Comparison of ENCODE assay signal across 25 cellular contexts in genomic region chr2:53793821-53794220, GRCh38.
"Had no signal": no experiment of that assay in that cellular context is flagged by ENCODE, and none has a peak within 500 bp of the region (broad histone marks: within the 10 kb centered on the region; RNA-seq: fewer than 3 reads in every experiment).

No MANE protein-coding gene starts in this region.

- H3K27ac Mint-ChIP-seq: endodermal cell; nephron; neural progenitor cell; progenitor cell of endocrine pancreas; stimulated activated naive B cell treated with anti-CD40 and anti-IgM and Interleukin-4, amounts not matched to agents 10 μg/mL and 1 μg/mL and 100 μg/mL, for 72 hours; stimulated activated naive CD8-positive, alpha-beta T cell treated with anti-CD3 and anti-CD28 coated beads, Interleukin-15, Interleukin-2, amounts not matched to agents 100 ng/mL and 50 ng/mL, for 24 hours had no signal

- H3K4me1 ChIP-seq: neural progenitor cell, parathyroid adenoma had no signal

- H3K36me3 Mint-ChIP-seq: neural progenitor cell had no signal

- H3K9me3 Mint-ChIP-seq: endodermal cell; naive thymus-derived CD4-positive, alpha-beta T cell; nephron; neural progenitor cell; stimulated activated naive B cell treated with anti-CD40 and anti-IgM and Interleukin-4, amounts not matched to agents 10 μg/mL and 1 μg/mL and 100 μg/mL, for 72 hours; stimulated activated naive CD8-positive, alpha-beta T cell treated with anti-CD3 and anti-CD28 coated beads, Interleukin-15, Interleukin-2, amounts not matched to agents 100 ng/mL and 50 ng/mL, for 24 hours had no signal

- H3K4me3 ChIP-seq: dorsolateral prefrontal cortex, gastrocnemius medialis, neural progenitor cell, right lobe of liver, thoracic aorta, tibial nerve, vagina had no signal

- ATAC-seq: esophagus mucosa; gastrocnemius medialis; naive thymus-derived CD4-positive, alpha-beta T cell; right lobe of liver; stimulated activated naive B cell treated with anti-CD40 and anti-IgM and Interleukin-4, amounts not matched to agents 10 μg/mL and 1 μg/mL and 100 μg/mL, for 72 hours had no signal

- H3K4me3 Mint-ChIP-seq: endodermal cell; naive thymus-derived CD4-positive, alpha-beta T cell; nephron; neural progenitor cell; stimulated activated naive B cell treated with anti-CD40 and anti-IgM and Interleukin-4, amounts not matched to agents 10 μg/mL and 1 μg/mL and 100 μg/mL, for 72 hours; stimulated activated naive CD8-positive, alpha-beta T cell treated with anti-CD3 and anti-CD28 coated beads, Interleukin-15, Interleukin-2, amounts not matched to agents 100 ng/mL and 50 ng/mL, for 24 hours had no signal

- DNase-seq: dorsolateral prefrontal cortex; effector CD8-positive, alpha-beta T cell; endodermal cell; foreskin fibroblast; gastrocnemius medialis; head of caudate nucleus; mammary epithelial cell; mesendoderm; midbrain; naive thymus-derived CD4-positive, alpha-beta T cell; right lobe of liver; small intestine; stimulated activated CD4-positive, alpha-beta T cell treated with anti-CD3 and anti-CD28 coated beads, Interleukin-15, amount 100 ng/mL, for 24 hours; stimulated activated CD4-positive, alpha-beta T cell treated with anti-CD3 and anti-CD28 coated beads, Interleukin-2, amount 100 ng/mL, for 48 hours; stimulated activated naive B cell treated with anti-CD40 and anti-IgM and Interleukin-4, amounts not matched to agents 10 μg/mL and 1 μg/mL and 100 μg/mL, for 72 hours had no signal

- H3K27me3 ChIP-seq: dorsolateral prefrontal cortex, gastrocnemius medialis, neural progenitor cell, right lobe of liver, tibial nerve, vagina had no signal

- H3K4me1 Mint-ChIP-seq: endodermal cell, neural progenitor cell had no signal

- H3K27me3 Mint-ChIP-seq: naive thymus-derived CD4-positive, alpha-beta T cell; progenitor cell of endocrine pancreas; stimulated activated naive B cell treated with anti-CD40 and anti-IgM and Interleukin-4, amounts not matched to agents 10 μg/mL and 1 μg/mL and 100 μg/mL, for 72 hours; stimulated activated naive CD8-positive, alpha-beta T cell treated with anti-CD3 and anti-CD28 coated beads, Interleukin-15, Interleukin-2, amounts not matched to agents 100 ng/mL and 50 ng/mL, for 24 hours had no signal

- H3K9me3 ChIP-seq: gastrocnemius medialis, right lobe of liver, thoracic aorta, tibial nerve, vagina had no signal

- H3K27ac ChIP-seq: epithelial cell of prostate, gastrocnemius medialis, neural progenitor cell, parathyroid adenoma, right lobe of liver, thoracic aorta, tibial nerve, vagina had no signal
